ENCODE assay signal across 8 cellular contexts in genomic region chr2:86337235-86338099, GRCh38. TPM values are rescaled to one million over a fixed set of nuclear protein-coding genes. Genes with fewer than 3 reads are reported as not detected.
DNase-seq lines count a peak whose midpoint lies in the region; ATAC-seq and TF ChIP-seq lines count a peak whose summit lies in the region.

Gene REEP1 (minus strand): TSS chr2:86337626. CDS start chr2:86337510, 116 bp downstream.

- CTCF ChIA-PET in CD8-positive, alpha-beta T cell (lab: Charles Lee) = interaction anchor here (1.3 kb wide), 1 partner anchor 14 kb away, joined by 3 read pairs; no protein-coding TSS in a partner anchor

- ATAC-seq in CD8-positive, alpha-beta T cell = no peak
- ATAC-seq in naive thymus-derived CD8-positive, alpha-beta T cell = peak; percentile 78 to 81

- H3K9me3 Mint-ChIP-seq in CD8-positive, alpha-beta T cell = peaks cover 14% of the 10 kb centered on the region
- H3K9me3 Mint-ChIP-seq in naive thymus-derived CD8-positive, alpha-beta T cell = peaks cover 6 to 25% (median 17%) of the 10 kb centered on the region in 9 donors

- TF ChIP-seq EP300 in esophagus muscularis mucosa (IDR thresholded peaks at IDR 0.05) = no peak

- H3K4me1 ChIP-seq in CD8-positive, alpha-beta T cell (ENCODE audit: insufficient read depth, low read length) = peaks cover 6% of the 10 kb centered on the region
- peaks cover 16 to 55% (median 48%) of the 10 kb centered on the region in 4 donors for H3K4me1 ChIP-seq in esophagus muscularis mucosa

- peaks cover 20% of the 10 kb centered on the region for H3K4me1 Mint-ChIP-seq in CD8-positive, alpha-beta T cell (ENCODE audit: low read depth)
- H3K4me1 Mint-ChIP-seq in naive thymus-derived CD8-positive, alpha-beta T cell = peaks cover 8 to 20% (median 17%) of the 10 kb centered on the region in 4 donors

- peaks cover 7% of the 10 kb centered on the region for H3K36me3 Mint-ChIP-seq in CD8-positive, alpha-beta T cell
- H3K36me3 Mint-ChIP-seq in naive thymus-derived CD8-positive, alpha-beta T cell = peaks cover 5 to 18% (median 12%) of the 10 kb centered on the region in 3 donors

- intact Hi-C loops in CD8-positive, alpha-beta T cell (cut with DNase I, micrococcal nuclease) = no loop called here
- intact Hi-C loops in esophagus muscularis mucosa (cut with DNase I) = no loop called here

- no peaks in the 10 kb centered on the region for H3K36me3 ChIP-seq in CD8-positive, alpha-beta T cell (ENCODE audit: insufficient read depth, low read length)
- H3K36me3 ChIP-seq in esophagus muscularis mucosa = no peaks in the 10 kb centered on the region

- H3K4me3 Mint-ChIP-seq in CD8-positive, alpha-beta T cell = peak within 1 kb of the TSS; percentile 79
- peak within 1 kb of the TSS; percentile 70 to 88 (median 82) for H3K4me3 Mint-ChIP-seq in naive thymus-derived CD8-positive, alpha-beta T cell

- H3K27me3 Mint-ChIP-seq in CD8-positive, alpha-beta T cell (ENCODE audit: low read depth) = peaks cover 50% of the 10 kb centered on the region
- H3K27me3 Mint-ChIP-seq in naive thymus-derived CD8-positive, alpha-beta T cell = peaks cover 40 to 71% (median 56%) of the 10 kb centered on the region in 5 donors

- POLR2A ChIA-PET in CD8-positive, alpha-beta T cell (lab: Charles Lee) = interaction anchor here (1.1 kb wide), 1 partner anchor 104 kb away, joined by 4 read pairs; the partner anchor contains the start of gene KDM3A
- POLR2A ChIA-PET in naive thymus-derived CD8-positive, alpha-beta T cell (lab: Charles Lee) = interaction anchor here (0.5 to 2.1 kb wide), 2 partner anchors 24 to 104 kb away, joined by 3 to 11 read pairs; partner anchors contain the start of gene KDM3A

- no peak for TF ChIP-seq POLR2A in esophagus muscularis mucosa (IDR thresholded peaks at IDR 0.05; ENCODE audit: low read depth)

- no peak for DNase-seq in CD8-positive, alpha-beta T cell
- DNase-seq in HFF-Myc (ENCODE audit: extremely low read depth, low read depth) = no peak
- DNase-seq in activated CD4-positive, alpha-beta T cell treated with anti-CD3 and anti-CD28 coated beads, Interleukin-2, amount 50 U/mL, for 48 hours = peak; percentile 21 to 27
- no peak for DNase-seq in esophagus muscularis mucosa (ENCODE audit: extremely low spot score)
- peak in 4 of 10 donors; percentile 12 to 26 (median 20) for DNase-seq in naive thymus-derived CD8-positive, alpha-beta T cell
- no peak for DNase-seq in activated effector memory CD4-positive, alpha-beta T cell treated with anti-CD3 and anti-CD28 coated beads, Interleukin-2, amount 50 U/mL, for 16 hours
- DNase-seq in HCEC 1CT = no peak
- DNase-seq in middle frontal gyrus (ENCODE audit: extremely low spot score, low spot score) = no peak

- H3K4me3 ChIP-seq in CD8-positive, alpha-beta T cell (ENCODE audit: low read depth, low read length) = peak within 1 kb of the TSS; percentile 26
- H3K4me3 ChIP-seq in HFF-Myc (replicated peaks; ENCODE audit: low read depth, low read length) = peak within 1 kb of the TSS; percentile 14; the same call in 1 of the 2 replicates
- H3K4me3 ChIP-seq in esophagus muscularis mucosa = peak within 1 kb of the TSS; percentile 73 to 88 (median 80)

- H3K9me3 ChIP-seq in CD8-positive, alpha-beta T cell (ENCODE audit: low read length) = peaks cover 7% of the 10 kb centered on the region
- H3K9me3 ChIP-seq in esophagus muscularis mucosa = peaks cover 0 to 11% (median 7%) of the 10 kb centered on the region in 4 donors

- no peak for TF ChIP-seq CTCF in CD8-positive, alpha-beta T cell (IDR thresholded peaks at IDR 0.05)
- no peak for TF ChIP-seq CTCF in HFF-Myc (IDR thresholded peaks at IDR 0.05; ENCODE audit: low read depth, low read length, missing control alignments)
- no peak for TF ChIP-seq CTCF in esophagus muscularis mucosa (IDR thresholded peaks at IDR 0.05)

- no peak within 1 kb of the TSS for H3K27ac ChIP-seq in CD8-positive, alpha-beta T cell (ENCODE audit: low read depth, low read length)
- H3K27ac ChIP-seq in esophagus muscularis mucosa (replicated peaks in 1 of 4) = peak within 1 kb of the TSS; percentile 84 to 88 (median 85)

- H3K27me3 ChIP-seq in CD8-positive, alpha-beta T cell (ENCODE audit: insufficient read depth, low read length) = peaks cover 9% of the 10 kb centered on the region
- H3K27me3 ChIP-seq in esophagus muscularis mucosa = peaks cover 0 to 28% (median 0%) of the 10 kb centered on the region in 4 donors

- 2% methylated on average over 12 of the region's 102 CpGs for WGBS in esophagus muscularis mucosa

- H3K27ac Mint-ChIP-seq in CD8-positive, alpha-beta T cell = no peak within 1 kb of the TSS
- peak within 1 kb of the TSS in 1 of 10 donors; percentile 13 for H3K27ac Mint-ChIP-seq in naive thymus-derived CD8-positive, alpha-beta T cell

RNA-seq across cellular contexts. Expression of gene REEP1, which starts in this region (rescaled TPM):
- total RNA-seq in CD8-positive, alpha-beta T cell = not detected
- total RNA-seq in esophagus muscularis mucosa = 10 to 100 TPM; 46.1 to 95.1 (median 74.9) TPM
- total RNA-seq in naive thymus-derived CD8-positive, alpha-beta T cell = under 1 TPM in 1 of 2 experiments, not detected in 1; 0.10 TPM
- polyA plus RNA-seq in naive thymus-derived CD8-positive, alpha-beta T cell = not detected

Comparison
In these comparisons a context has a peak if more than half of its experiments do, and no peak if none do; other contexts are left out.
1. RNA of gene REEP1 (total RNA-seq): 46.1 to 95.1 TPM in esophagus muscularis mucosa; 0.10 TPM in naive thymus-derived CD8-positive, alpha-beta T cell and not detected in CD8-positive, alpha-beta T cell; every median in the first group is over 10 times any median in the second.
2. Peak in ATAC-seq in naive thymus-derived CD8-positive, alpha-beta T cell; RNA of the gene not detected or under 1 TPM.
3. DNase-seq: peak in activated CD4-positive, alpha-beta T cell treated with anti-CD3 and anti-CD28 coated beads, Interleukin-2, amount 50 U/mL, for 48 hours (2 of 2); none in CD8-positive, alpha-beta T cell (0 of 7), HFF-Myc (single experiment), esophagus muscularis mucosa (single experiment), activated effector memory CD4-positive, alpha-beta T cell treated with anti-CD3 and anti-CD28 coated beads, Interleukin-2, amount 50 U/mL, for 16 hours (single experiment), HCEC 1CT (single experiment) and middle frontal gyrus (single experiment).
4. H3K4me3 ChIP-seq: peak in every context shown above with its lines; median percentile 80 in esophagus muscularis mucosa; 26 in CD8-positive, alpha-beta T cell; 14 in HFF-Myc.